In genomic region chr20:39533858-39534257, GRCh38 we compare ENCODE assay signal across 1 cellular context.
TF ChIP-seq lines count a peak whose summit lies in the region.

No MANE protein-coding gene starts in this region.

TF ChIP-seq in GM23338, 12 proteins besides CTCF, POLR2A, EP300 and RAD21 (continued from another document):
- no peak for TF ChIP-seq REST (IDR thresholded peaks at IDR 0.05; ENCODE audit: unreplicated experiment)
- no peak for TF ChIP-seq STAT1 (IDR thresholded peaks at IDR 0.05; ENCODE audit: unreplicated experiment)
- TF ChIP-seq JUNB (IDR thresholded peaks at IDR 0.05; ENCODE audit: unreplicated experiment) = no peak
- TF ChIP-seq CREB1 (CRISPR knock-in tag; IDR thresholded peaks at IDR 0.05; ENCODE audit: low read depth) = no peak
